Comparison of ENCODE assay signal across 1 cellular context in the genomic region with DNA sequence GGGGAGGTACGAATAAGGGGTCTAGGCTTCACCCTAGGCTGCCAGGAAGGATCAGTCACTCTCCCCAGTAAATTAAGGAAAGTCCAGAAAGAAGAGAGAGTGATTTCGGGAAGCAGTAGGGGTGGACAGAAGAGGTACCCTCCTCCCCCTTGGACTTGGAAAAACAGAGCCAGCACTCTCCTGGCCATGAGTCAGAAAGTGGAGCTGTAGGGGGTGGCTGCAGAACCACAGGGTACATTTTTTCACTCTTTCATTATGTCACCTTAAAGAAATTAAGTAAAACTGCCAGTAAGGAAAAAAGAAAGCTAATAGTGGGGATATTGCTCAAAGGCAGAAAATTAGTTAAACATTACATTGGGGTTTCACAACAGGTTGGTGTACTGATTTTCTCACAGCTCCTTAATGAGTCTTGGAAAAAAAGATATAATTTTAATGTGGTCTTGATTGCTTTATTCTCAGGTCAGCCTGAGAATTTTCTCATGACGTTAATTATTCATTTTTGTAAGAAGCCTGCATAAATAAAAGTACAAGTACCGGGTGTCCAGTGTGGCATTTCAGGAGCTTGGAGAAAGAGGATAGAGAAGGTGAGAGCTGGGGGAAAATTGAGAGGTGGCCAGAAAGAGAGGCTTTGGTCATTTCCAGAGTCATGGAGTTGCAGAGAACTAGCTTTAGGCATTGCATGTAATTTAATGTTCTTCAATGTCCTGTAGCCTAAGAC.
TF ChIP-seq lines count a peak whose summit lies in the region.

No MANE protein-coding gene starts in this region.

TF ChIP-seq in SK-N-SH, 30 proteins besides CTCF, POLR2A, EP300 and RAD21 (continued from another document):
- TF ChIP-seq, protein P1, sequence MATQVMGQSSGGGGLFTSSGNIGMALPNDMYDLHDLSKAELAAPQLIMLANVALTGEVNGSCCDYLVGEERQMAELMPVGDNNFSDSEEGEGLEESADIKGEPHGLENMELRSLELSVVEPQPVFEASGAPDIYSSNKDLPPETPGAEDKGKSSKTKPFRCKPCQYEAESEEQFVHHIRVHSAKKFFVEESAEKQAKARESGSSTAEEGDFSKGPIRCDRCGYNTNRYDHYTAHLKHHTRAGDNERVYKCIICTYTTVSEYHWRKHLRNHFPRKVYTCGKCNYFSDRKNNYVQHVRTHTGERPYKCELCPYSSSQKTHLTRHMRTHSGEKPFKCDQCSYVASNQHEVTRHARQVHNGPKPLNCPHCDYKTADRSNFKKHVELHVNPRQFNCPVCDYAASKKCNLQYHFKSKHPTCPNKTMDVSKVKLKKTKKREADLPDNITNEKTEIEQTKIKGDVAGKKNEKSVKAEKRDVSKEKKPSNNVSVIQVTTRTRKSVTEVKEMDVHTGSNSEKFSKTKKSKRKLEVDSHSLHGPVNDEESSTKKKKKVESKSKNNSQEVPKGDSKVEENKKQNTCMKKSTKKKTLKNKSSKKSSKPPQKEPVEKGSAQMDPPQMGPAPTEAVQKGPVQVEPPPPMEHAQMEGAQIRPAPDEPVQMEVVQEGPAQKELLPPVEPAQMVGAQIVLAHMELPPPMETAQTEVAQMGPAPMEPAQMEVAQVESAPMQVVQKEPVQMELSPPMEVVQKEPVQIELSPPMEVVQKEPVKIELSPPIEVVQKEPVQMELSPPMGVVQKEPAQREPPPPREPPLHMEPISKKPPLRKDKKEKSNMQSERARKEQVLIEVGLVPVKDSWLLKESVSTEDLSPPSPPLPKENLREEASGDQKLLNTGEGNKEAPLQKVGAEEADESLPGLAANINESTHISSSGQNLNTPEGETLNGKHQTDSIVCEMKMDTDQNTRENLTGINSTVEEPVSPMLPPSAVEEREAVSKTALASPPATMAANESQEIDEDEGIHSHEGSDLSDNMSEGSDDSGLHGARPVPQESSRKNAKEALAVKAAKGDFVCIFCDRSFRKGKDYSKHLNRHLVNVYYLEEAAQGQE (IDR thresholded peaks at IDR 0.05; ENCODE audit: low read depth, low read length) = no peak
TF ChIP-seq in SK-N-SH: peak in this region for 0.
